8 cellular contexts compared by ENCODE assay signal in genomic region chr10:3239920-3240909, GRCh38.
A peak's percentile ranks its signal among the peaks of the same experiment; 100 is the strongest.
DNase-seq lines count a peak whose midpoint lies in the region; ATAC-seq, FAIRE-seq and TF ChIP-seq lines count a peak whose summit lies in the region.
"Had no signal": no experiment of that assay in that cellular context is flagged by ENCODE, and none has a peak within 500 bp of the region (broad histone marks: within the 10 kb centered on the region; RNA-seq: fewer than 3 reads in every experiment).

No MANE protein-coding gene starts in this region.

- H3K4me1 Mint-ChIP-seq in GM23338: peaks cover 10% of the 10 kb centered on the region
- H3K4me1 Mint-ChIP-seq in stimulated activated naive CD8-positive, alpha-beta T cell treated with anti-CD3 and anti-CD28 coated beads, Interleukin-15, amount 100 ng/mL, for 72 hours: peaks cover 5% of the 10 kb centered on the region

- H3K79me2 ChIP-seq in GM23338 (replicated peaks; ENCODE audit: insufficient read depth): no peaks in the 10 kb centered on the region

- H4K20me1 ChIP-seq in GM23338 (replicated peaks; ENCODE audit: insufficient read depth): no peaks in the 10 kb centered on the region

- peaks cover 1% of the 10 kb centered on the region for H3K27me3 Mint-ChIP-seq in GM23338 (ENCODE audit: insufficient read depth, low read depth, poor library complexity)
- H3K27me3 Mint-ChIP-seq in stimulated activated naive CD8-positive, alpha-beta T cell treated with anti-CD3 and anti-CD28 coated beads, Interleukin-15, amount 100 ng/mL, for 72 hours: peaks cover 50% of the 10 kb centered on the region

- POLR2A ChIA-PET in RWPE1 (lab: Yijun Ruan, JAX; ENCODE audit: low non-redundant PET): no interaction called here

- no peak for TF ChIP-seq POLR2A in GM12892 (IDR thresholded peaks at IDR 0.05; ENCODE audit: low read depth, low read length)

- CTCF ChIA-PET in RWPE1 (lab: Yijun Ruan, JAX): interaction anchor here (0.6 to 1.0 kb wide), 5 partner anchors 42 to 805 kb away, joined by 3 to 4 read pairs (median 4); no protein-coding TSS in a partner anchor

- no peaks in the 10 kb centered on the region for H3K36me3 ChIP-seq in GM23338 (ENCODE audit: insufficient read depth)
- no peaks in the 10 kb centered on the region for H3K36me3 ChIP-seq in skeletal muscle tissue (ENCODE audit: control insufficient read depth in 3 of 3, insufficient read depth in 3 of 3, low read length in 3 of 3)

- H3K27me3 ChIP-seq in GM23338 (ENCODE audit: insufficient read depth) (no peaks in the 10 kb centered on the region), skeletal muscle tissue (ENCODE audit: control insufficient read depth in 3 of 3, insufficient read depth in 3 of 3, low read length in 3 of 3) (no peaks in the 10 kb centered on the region)

- H3K9ac ChIP-seq in skeletal muscle tissue (ENCODE audit: low read depth in 1 of 3, low read length in 3 of 3): peak overlapping the region in 1 of 3 donors; percentile 50

- H3K4me3 ChIP-seq in GM23338 (no peak overlapping the region), skeletal muscle tissue (ENCODE audit: low read length in 3 of 3) (peak overlapping the region in 1 of 3 donors; percentile 17)

- no peak overlapping the region for H3K4me3 Mint-ChIP-seq in GM23338
- no peak overlapping the region for H3K4me3 Mint-ChIP-seq in stimulated activated naive CD8-positive, alpha-beta T cell treated with anti-CD3 and anti-CD28 coated beads, Interleukin-15, amount 100 ng/mL, for 72 hours

- no peak for TF ChIP-seq CTCF in GM23338 (conservative IDR thresholded peaks at IDR 0.05; ENCODE audit: low read depth in 2 of 2)
- TF ChIP-seq CTCF in RWPE1 (conservative IDR thresholded peaks at IDR 0.05; ENCODE audit: low read depth): peak; percentile 31

- H3K36me3 Mint-ChIP-seq in GM23338 (ENCODE audit: low read depth): no peaks in the 10 kb centered on the region

- H2AFZ ChIP-seq in GM23338: peak overlapping the region; percentile 72; the same call in 1 of the 2 replicates

- H3K27ac Mint-ChIP-seq in GM23338: no peak overlapping the region
- no peak overlapping the region for H3K27ac Mint-ChIP-seq in stimulated activated naive CD8-positive, alpha-beta T cell treated with anti-CD3 and anti-CD28 coated beads, Interleukin-15, amount 100 ng/mL, for 72 hours

- no peak for FAIRE-seq in GM12892 (lab: Jason Lieb, UNC)
- FAIRE-seq: colon had no signal

- no peaks in the 10 kb centered on the region for H3K9me3 ChIP-seq in skeletal muscle tissue (ENCODE audit: control insufficient read depth in 3 of 3, low read length in 3 of 3)

- H3K4me1 ChIP-seq in GM23338 (ENCODE audit: insufficient read depth): no peaks in the 10 kb centered on the region
- peaks cover 0 to 7% (median 3%) of the 10 kb centered on the region in 3 donors for H3K4me1 ChIP-seq in skeletal muscle tissue (ENCODE audit: control insufficient read depth in 3 of 3, insufficient read depth in 3 of 3, low read length in 3 of 3)

- ATAC-seq in GM23338: no peak; the same call in 2 of the 3 replicates
- no peak for ATAC-seq in stimulated activated naive CD8-positive, alpha-beta T cell treated with anti-CD3 and anti-CD28 coated beads, Interleukin-15, amount 100 ng/mL, for 72 hours

- no peak overlapping the region for H3K4me2 ChIP-seq in GM23338

- H3K27ac ChIP-seq in GM23338 (ENCODE audit: low read depth) (no peak overlapping the region), RWPE1 (no peak overlapping the region), skeletal muscle tissue (ENCODE audit: low read depth, low read length) (peak overlapping the region; percentile 64)

- H3F3A ChIP-seq in GM23338 (replicated peaks; ENCODE audit: low read depth): no peaks in the 10 kb centered on the region

- no peaks in the 10 kb centered on the region for H3K9me2 ChIP-seq in GM23338 (ENCODE audit: insufficient read depth)

- no peaks in the 10 kb centered on the region for H3K9me3 Mint-ChIP-seq in GM23338
- H3K9me3 Mint-ChIP-seq in stimulated activated naive CD8-positive, alpha-beta T cell treated with anti-CD3 and anti-CD28 coated beads, Interleukin-15, amount 100 ng/mL, for 72 hours: no peaks in the 10 kb centered on the region

- no peak for DNase-seq in GM23338 (ENCODE audit: low spot score)
- no peak for DNase-seq in RWPE1 (ENCODE audit: low spot score)
- DNase-seq in islet precursor cell: peak; percentile 46
- no peak for DNase-seq in DMS79 (lab: John Stamatoyannopoulos, UW)
- DNase-seq in GM12892 (ENCODE audit: insufficient read length): no peak
- no peak for DNase-seq in stimulated activated naive CD8-positive, alpha-beta T cell treated with anti-CD3 and anti-CD28 coated beads, Interleukin-15, amount 100 ng/mL, for 72 hours

TF ChIP-seq in GM23338, 12 proteins besides CTCF, POLR2A, EP300 and RAD21:
- TF ChIP-seq EZH2 (IDR thresholded peaks at IDR 0.05; ENCODE audit: low read depth, unreplicated experiment) (no peak), REST (IDR thresholded peaks at IDR 0.05; ENCODE audit: unreplicated experiment) (no peak), ETS1 (IDR thresholded peaks at IDR 0.05) (no peak), ZNF114 (CRISPR knock-in tag; IDR thresholded peaks at IDR 0.05) (no peak), CREB1 (CRISPR knock-in tag; IDR thresholded peaks at IDR 0.05; ENCODE audit: low read depth) (no peak), ZNF331 (CRISPR knock-in tag; IDR thresholded peaks at IDR 0.05; ENCODE audit: low read depth) (no peak), JUNB (IDR thresholded peaks at IDR 0.05; ENCODE audit: unreplicated experiment) (no peak)
